Comparison of ENCODE assay signal across 1 cellular context in genomic region chr13:73934771-73935170, GRCh38.
TF ChIP-seq lines count a peak whose summit lies in the region.

No MANE protein-coding gene starts in this region.

TF ChIP-seq in HEK293, 187 proteins besides CTCF, POLR2A, EP300 and RAD21 (continued from another document):
- TF ChIP-seq PRDM4 (tag by site-specific recombination; IDR thresholded peaks at IDR 0.05): no peak
- no peak for TF ChIP-seq ZNF391 (tag by site-specific recombination; IDR thresholded peaks at IDR 0.05; ENCODE audit: borderline replicate concordance, low read depth)
- TF ChIP-seq KLF16 (tag by site-specific recombination; IDR thresholded peaks at IDR 0.05): no peak
- no peak for TF ChIP-seq ZFP69B (tag by site-specific recombination; IDR thresholded peaks at IDR 0.05)
- no peak for TF ChIP-seq ZNF416 (tag by site-specific recombination; IDR thresholded peaks at IDR 0.05)
- TF ChIP-seq ZNF530 (tag by site-specific recombination; IDR thresholded peaks at IDR 0.05; ENCODE audit: low read depth): no peak
- TF ChIP-seq OVOL3 (tag by site-specific recombination; IDR thresholded peaks at IDR 0.05): no peak
- peak; percentile 27; the same call in 1 of the 2 replicates for TF ChIP-seq BCL11B (tag by site-specific recombination; IDR thresholded peaks at IDR 0.05; ENCODE audit: low read depth)
- no peak for TF ChIP-seq ZNF624 (tag by site-specific recombination; IDR thresholded peaks at IDR 0.05)
- no peak for TF ChIP-seq HOXC10 (CRISPR knock-in tag; IDR thresholded peaks at IDR 0.05)
- TF ChIP-seq ZNF266 (tag by site-specific recombination; IDR thresholded peaks at IDR 0.05; ENCODE audit: low read depth): no peak
- no peak for TF ChIP-seq ZNF2 (tag by site-specific recombination; IDR thresholded peaks at IDR 0.05)
- no peak for TF ChIP-seq ZNF571 (tag by site-specific recombination; IDR thresholded peaks at IDR 0.05)
- no peak for TF ChIP-seq ZNF302 (tag by site-specific recombination; IDR thresholded peaks at IDR 0.05; ENCODE audit: low read depth)
- no peak for TF ChIP-seq ZBTB48 (tag by site-specific recombination; IDR thresholded peaks at IDR 0.05)
- TF ChIP-seq ZNF600 (tag by site-specific recombination; IDR thresholded peaks at IDR 0.05): no peak
- no peak for TF ChIP-seq ZNF19 (tag by site-specific recombination; IDR thresholded peaks at IDR 0.05; ENCODE audit: low read depth)
